9 cellular contexts compared by ENCODE assay signal in genomic region chr5:132259061-132259851, GRCh38. TPM values are rescaled to one million over a fixed set of nuclear protein-coding genes. Genes with fewer than 3 reads are reported as not detected.
A peak's percentile ranks its signal among the peaks of the same experiment; 100 is the strongest.
DNase-seq lines count a peak whose midpoint lies in the region; ATAC-seq and TF ChIP-seq lines count a peak whose summit lies in the region.
"Had no signal": no experiment of that assay in that cellular context is flagged by ENCODE, and none has a peak within 500 bp of the region (broad histone marks: within the 10 kb centered on the region; RNA-seq: fewer than 3 reads in every experiment).

No MANE protein-coding gene starts in this region.

- peak overlapping the region; percentile 89 for H3K4me2 ChIP-seq in mesenchymal stem cell (ENCODE audit: low read length, poor library complexity, severe bottlenecking)
- H3K4me2 ChIP-seq: A549 had no signal

- peak overlapping the region; percentile 4 for H2BK5ac ChIP-seq in mesenchymal stem cell (ENCODE audit: low read depth, low read length, poor library complexity, severe bottlenecking)

- H3K4me3 ChIP-seq in mesenchymal stem cell (ENCODE audit: insufficient read depth in 1 of 2, low read depth in 1 of 2, low read length in 2 of 2), result peak overlapping the region; percentile 81 to 85
- no peak overlapping the region for H3K4me3 ChIP-seq in upper lobe of right lung
- no peak overlapping the region for H3K4me3 ChIP-seq in effector memory CD4-positive, alpha-beta T cell (ENCODE audit: insufficient read depth, low read depth, low read length, poor library complexity, severe bottlenecking)
- H3K4me3 ChIP-seq: A549 had no signal

- intact Hi-C loops in upper lobe of right lung (cut with DNase I), result no loop called here

- H3K9ac ChIP-seq in mesenchymal stem cell (ENCODE audit: low read length), result peak overlapping the region; percentile 96

- H3K4me1 ChIP-seq in mesenchymal stem cell (ENCODE audit: control insufficient read depth, insufficient read depth, low read depth, low read length), result peaks cover 59% of the 10 kb centered on the region
- H3K4me1 ChIP-seq in upper lobe of right lung, result peaks cover 23% of the 10 kb centered on the region
- no peaks in the 10 kb centered on the region for H3K4me1 ChIP-seq in effector memory CD4-positive, alpha-beta T cell (ENCODE audit: control insufficient read depth, insufficient read depth, low read length, poor library complexity, severe bottlenecking)

- H3K36me3 ChIP-seq in mesenchymal stem cell (ENCODE audit: control insufficient read depth in 1 of 2, insufficient read depth in 2 of 2, low read depth in 1 of 2, low read length in 2 of 2) (peaks cover 12 to 25% of the 10 kb centered on the region in 2 experiments), upper lobe of right lung (no peaks in the 10 kb centered on the region)
- H3K36me3 ChIP-seq in effector memory CD4-positive, alpha-beta T cell (ENCODE audit: control insufficient read depth, insufficient read depth, low read length), result no peaks in the 10 kb centered on the region

- H3K27me3 ChIP-seq in mesenchymal stem cell (ENCODE audit: control insufficient read depth in 1 of 2, insufficient read depth in 1 of 2, low read length in 2 of 2) (no peaks in the 10 kb centered on the region), upper lobe of right lung (peaks cover 7% of the 10 kb centered on the region)
- peaks cover 8% of the 10 kb centered on the region for H3K27me3 ChIP-seq in effector memory CD4-positive, alpha-beta T cell (replicated peaks; ENCODE audit: control insufficient read depth, insufficient read depth, low read length, poor library complexity, severe bottlenecking)

- H2BK15ac ChIP-seq in mesenchymal stem cell (ENCODE audit: low read depth, poor library complexity, severe bottlenecking), result peak overlapping the region; percentile 9

- 47% methylated on average over 23 of the region's 24 CpGs for WGBS in mesenchymal stem cell

- H3K9me3 ChIP-seq in mesenchymal stem cell (ENCODE audit: control insufficient read depth, low read length), result no peaks in the 10 kb centered on the region
- H3K9me3 ChIP-seq in upper lobe of right lung, result no peaks in the 10 kb centered on the region
- H3K9me3 ChIP-seq in effector memory CD4-positive, alpha-beta T cell (ENCODE audit: control insufficient read depth, low read length), result no peaks in the 10 kb centered on the region
- H3K9me3 ChIP-seq: A549 had no signal

- no peak for TF ChIP-seq CTCF in upper lobe of right lung (IDR thresholded peaks at IDR 0.05)

- H3K23ac ChIP-seq in mesenchymal stem cell (ENCODE audit: low read length in 2 of 2), result no peak overlapping the region

- peak overlapping the region; percentile 82 to 85 for H2BK12ac ChIP-seq in mesenchymal stem cell (ENCODE audit: low read length in 2 of 2)

- peak overlapping the region; percentile 87 for H4K91ac ChIP-seq in mesenchymal stem cell (ENCODE audit: low read length)

- peak overlapping the region; percentile 24 for H2AK5ac ChIP-seq in mesenchymal stem cell (ENCODE audit: low read length, severe bottlenecking)

- peak overlapping the region; percentile 42 to 61 for H3K4ac ChIP-seq in mesenchymal stem cell (ENCODE audit: low read depth in 1 of 2, low read length in 2 of 2)

- DNase-seq in NCI-H524 (lab: John Stamatoyannopoulos, UW) (peak; percentile 34 to 75), NCI-H524 treated with DMSO at 0.1 percent for 48 hours (lab: John Stamatoyannopoulos, UW) (no peak), dedifferentiated amniotic fluid mesenchymal stem cell (ENCODE audit: extremely low spot score) (peak; percentile 87), mesenchymal stem cell (peak; percentile 93), upper lobe of right lung (peak; percentile 70), NK-92 (lab: John Stamatoyannopoulos, UW; ENCODE audit: unreplicated experiment) (no peak), NCI-H510A treated with DMSO at 0.1 percent for 48 hours (lab: John Stamatoyannopoulos, UW) (no peak)
- no peak for DNase-seq in effector memory CD4-positive, alpha-beta T cell

- H2AFZ ChIP-seq in mesenchymal stem cell (ENCODE audit: low read depth, low read length), result no peak overlapping the region

- H3K79me1 ChIP-seq in mesenchymal stem cell (replicated peaks; ENCODE audit: low read length, poor library complexity, severe bottlenecking), result peaks cover 18% of the 10 kb centered on the region

- H3K14ac ChIP-seq in mesenchymal stem cell (ENCODE audit: low read length in 2 of 2), result no peak overlapping the region

- peak overlapping the region; percentile 83 for H4K8ac ChIP-seq in mesenchymal stem cell (ENCODE audit: low read length)

- peak; percentile 13 for ATAC-seq in upper lobe of right lung

- H3K27ac ChIP-seq in mesenchymal stem cell (ENCODE audit: low read length, poor library complexity, severe bottlenecking), result peak overlapping the region; percentile 85
- peak overlapping the region; percentile 42 for H3K27ac ChIP-seq in upper lobe of right lung
- no peak overlapping the region for H3K27ac ChIP-seq in effector memory CD4-positive, alpha-beta T cell (ENCODE audit: insufficient read depth, low read length, poor library complexity, severe bottlenecking)

- H2BK120ac ChIP-seq in mesenchymal stem cell (ENCODE audit: low read depth, low read length), result peak overlapping the region; percentile 58

- peak overlapping the region; percentile 88 to 92 for H3K18ac ChIP-seq in mesenchymal stem cell (ENCODE audit: low read depth in 1 of 2, low read length in 2 of 2)

RNA-seq across cellular contexts. Expression of gene PDLIM4, which starts 1.8 kb away (rescaled TPM):
- 33.9 TPM for polyA plus RNA-seq in mesenchymal stem cell (2013, experiment 1 of 2)
- polyA plus RNA-seq in mesenchymal stem cell (2013, experiment 2 of 2), result 34.0 TPM
- total RNA-seq in upper lobe of right lung, result 7.4 TPM

RNA-seq across cellular contexts. Expression of gene P4HA2, which starts 31.6 kb away (rescaled TPM):
- polyA plus RNA-seq in mesenchymal stem cell (2013, experiment 1 of 2), result 110 TPM
- 108 TPM for polyA plus RNA-seq in mesenchymal stem cell (2013, experiment 2 of 2)
- total RNA-seq in upper lobe of right lung, result 79.0 TPM

RNA-seq across cellular contexts. Expression of gene SLC22A4, which starts 34.9 kb away (rescaled TPM):
- polyA plus RNA-seq in mesenchymal stem cell (2013, experiment 1 of 2), result 1.8 TPM
- polyA plus RNA-seq in mesenchymal stem cell (2013, experiment 2 of 2), result 1.9 TPM
- total RNA-seq in upper lobe of right lung, result 1.8 TPM

Comparison
In these comparisons a context has a peak if more than half of its experiments do, and no peak if none do; other contexts are left out.
1. DNase-seq: peak in NCI-H524 (2 of 2), dedifferentiated amniotic fluid mesenchymal stem cell (single experiment), mesenchymal stem cell (single experiment) and upper lobe of right lung (single experiment); none in NCI-H524 treated with DMSO at 0.1 percent for 48 hours (single experiment), NK-92 (single experiment), effector memory CD4-positive, alpha-beta T cell (0 of 3) and NCI-H510A treated with DMSO at 0.1 percent for 48 hours (single experiment).
2. H3K4me3 ChIP-seq: peak in mesenchymal stem cell (2 of 2); none in upper lobe of right lung (single experiment) and effector memory CD4-positive, alpha-beta T cell (single experiment).